In genomic region chr22:37680191-37680851, GRCh38 we compare ENCODE assay signal across 1 cellular context.
TF ChIP-seq lines count a peak whose summit lies in the region.

No MANE protein-coding gene starts in this region.

TF ChIP-seq in HepG2, 621 proteins besides CTCF, POLR2A, EP300 and RAD21:
- peak; percentile 25; the same call in 1 of the 2 replicates for TF ChIP-seq POLR2G (IDR thresholded peaks at IDR 0.05; ENCODE audit: low read depth, low read length)
- TF ChIP-seq HOXA5 (CRISPR knock-in tag; IDR thresholded peaks at IDR 0.05) = no peak
- TF ChIP-seq ZIK1 (CRISPR knock-in tag; IDR thresholded peaks at IDR 0.05; ENCODE audit: borderline replicate concordance, low read depth) = no peak
- no peak for TF ChIP-seq ZBTB39 (CRISPR knock-in tag; IDR thresholded peaks at IDR 0.05)
- no peak for TF ChIP-seq ZNF737 (CRISPR knock-in tag; IDR thresholded peaks at IDR 0.05; ENCODE audit: borderline replicate concordance)
